In genomic region chr7:39753823-39754325, GRCh38 we compare ENCODE assay signal across 25 cellular contexts.
DNase-seq lines count a peak whose midpoint lies in the region; ATAC-seq, FAIRE-seq and TF ChIP-seq lines count a peak whose summit lies in the region.
"Had no signal": no experiment of that assay in that cellular context is flagged by ENCODE, and none has a peak within 500 bp of the region (broad histone marks: within the 10 kb centered on the region; RNA-seq: fewer than 3 reads in every experiment).

No MANE protein-coding gene starts in this region.

- TF ChIP-seq CTCF in AG04449 (IDR thresholded peaks at IDR 0.05; ENCODE audit: insufficient read depth, low read length, missing control alignments), result no peak
- no peak for TF ChIP-seq CTCF in WERI-Rb-1 (IDR thresholded peaks at IDR 0.05; ENCODE audit: low read depth, low read length)
- TF ChIP-seq CTCF in gastroesophageal sphincter (IDR thresholded peaks at IDR 0.05), result no peak
- no peak for TF ChIP-seq CTCF in D721Med (IDR thresholded peaks at IDR 0.05; ENCODE audit: insufficient read depth, missing control alignments)

- H3K27ac ChIP-seq in WERI-Rb-1 (peak overlapping the region; percentile 44), gastroesophageal sphincter (peak overlapping the region in 3 of 4 donors; percentile 52 to 64 (median 56))
- H3K27ac ChIP-seq: epithelial cell of prostate, prostate gland had no signal

- no peak for TF ChIP-seq POLR2A in gastroesophageal sphincter (IDR thresholded peaks at IDR 0.05)

- no peak for FAIRE-seq in D721Med (lab: Jason Lieb, UNC)
- FAIRE-seq: A549, GM12878, GM19239 had no signal

- CTCF ChIA-PET in AG04449 (lab: Yijun Ruan, JAX), result interaction anchor here (3.3 kb wide), 1 partner anchor 173 kb away, joined by 17 read pairs; no protein-coding TSS in a partner anchor

- no peak for TF ChIP-seq EP300 in gastroesophageal sphincter (IDR thresholded peaks at IDR 0.05)

- no peaks in the 10 kb centered on the region for H3K36me3 ChIP-seq in WERI-Rb-1
- no peaks in the 10 kb centered on the region for H3K36me3 ChIP-seq in gastroesophageal sphincter
- H3K36me3 ChIP-seq: prostate gland had no signal

- no peaks in the 10 kb centered on the region for H3K27me3 ChIP-seq in WERI-Rb-1 (ENCODE audit: insufficient read depth, low read depth, severe bottlenecking)
- H3K27me3 ChIP-seq in gastroesophageal sphincter, result no peaks in the 10 kb centered on the region

- peaks cover 7% of the 10 kb centered on the region for H3K4me1 Mint-ChIP-seq in stimulated activated effector memory CD8-positive, alpha-beta T cell treated with anti-CD3 and anti-CD28 coated beads, Interleukin-12 subunit alpha, Interleukin-12 subunit beta, amount 100 ng/mL, for 72 hours
- peaks cover 8% of the 10 kb centered on the region for H3K4me1 Mint-ChIP-seq in T-helper 17 cell

- H3K4me3 ChIP-seq in AG04449 (ENCODE audit: low read depth, low read length) (0 out of 2 replicates have a peak overlapping the region, but pooled peaks have one; percentile 30), WERI-Rb-1 (ENCODE audit: low read depth, low read length) (no peak overlapping the region), gastroesophageal sphincter (peak overlapping the region in 1 of 2 donors; percentile 10)
- H3K4me3 ChIP-seq: A549, GM12878, prostate gland had no signal

- no peak for DNase-seq in AG04449 (ENCODE audit: low read depth, low spot score)
- no peak for DNase-seq in WERI-Rb-1
- DNase-seq in stimulated activated effector memory CD8-positive, alpha-beta T cell treated with anti-CD3 and anti-CD28 coated beads, Interleukin-12 subunit alpha, Interleukin-12 subunit beta, amount 100 ng/mL, for 72 hours (ENCODE audit: low spot score in 2 of 2), result no peak
- DNase-seq in D721Med (ENCODE audit: insufficient read length, low spot score), result no peak
- no peak for DNase-seq in activated naive CD4-positive, alpha-beta T cell treated with anti-CD3 and anti-CD28 coated beads, Interleukin-2, amount 50 U/mL, for 72 hours (ENCODE audit: low spot score in 2 of 2)
- DNase-seq in T-helper 17 cell, result no peak
- DNase-seq in effector CD8-positive, alpha-beta T cell (lab: John Stamatoyannopoulos, UW), result no peak
- DNase-seq: activated CD4-positive, alpha-beta T cell treated with anti-CD3 and anti-CD28 coated beads, Interleukin-2, amount 50 U/mL, for 1 hour; activated CD8-positive, alpha-beta memory T cell treated with anti-CD3 and anti-CD28 coated beads, Interleukin-2, amount 50 U/mL, for 48 hours; activated gamma-delta T cell; CD4-positive, CD25-positive, alpha-beta regulatory T cell; central memory CD4-positive, alpha-beta T cell; DMS153; KG1; NCI-H187 treated with DMSO at 0.1 percent for 48 hours; NCI-H748 treated with DMSO at 0.1 percent for 48 hours; T-cell had no signal

- H3K4me3 Mint-ChIP-seq in stimulated activated effector memory CD8-positive, alpha-beta T cell treated with anti-CD3 and anti-CD28 coated beads, Interleukin-12 subunit alpha, Interleukin-12 subunit beta, amount 100 ng/mL, for 72 hours, result no peak overlapping the region
- no peak overlapping the region for H3K4me3 Mint-ChIP-seq in T-helper 17 cell
- H3K4me3 Mint-ChIP-seq: CD4-positive, CD25-positive, alpha-beta regulatory T cell; stimulated activated naive CD8-positive, alpha-beta T cell treated with anti-CD3 and anti-CD28 coated beads, Interleukin-15, Interleukin-2, amounts not matched to agents 100 ng/mL and 50 ng/mL, for 24 hours; T-cell had no signal

- H3K4me1 ChIP-seq in gastroesophageal sphincter, result peaks cover 0 to 37% (median 0%) of the 10 kb centered on the region in 3 donors
- H3K4me1 ChIP-seq: prostate gland had no signal

- no CpG with 5 or more reads among the region's 29 CpGs for WGBS in gastroesophageal sphincter (ENCODE audit: low coverage in 1 of 2), 2 donors

- no peaks in the 10 kb centered on the region for H3K9me3 Mint-ChIP-seq in stimulated activated effector memory CD8-positive, alpha-beta T cell treated with anti-CD3 and anti-CD28 coated beads, Interleukin-12 subunit alpha, Interleukin-12 subunit beta, amount 100 ng/mL, for 72 hours
- peaks cover 0 to 5% of the 10 kb centered on the region in 2 donors for H3K9me3 Mint-ChIP-seq in activated naive CD4-positive, alpha-beta T cell treated with anti-CD3 and anti-CD28 coated beads, Interleukin-2, amount 50 U/mL, for 72 hours
- H3K9me3 Mint-ChIP-seq: CD4-positive, CD25-positive, alpha-beta regulatory T cell; natural killer cell treated with Interleukin-12 subunit alpha and Interleukin-12 subunit beta and Interleukin-15 and Interleukin-18, amount 100 ng/mL, for 72 hours; stimulated activated naive CD8-positive, alpha-beta T cell treated with anti-CD3 and anti-CD28 coated beads, Interleukin-15, Interleukin-2, amounts not matched to agents 100 ng/mL and 50 ng/mL, for 24 hours; T-cell had no signal

- peak overlapping the region; percentile 63 for H3K27ac Mint-ChIP-seq in stimulated activated effector memory CD8-positive, alpha-beta T cell treated with anti-CD3 and anti-CD28 coated beads, Interleukin-12 subunit alpha, Interleukin-12 subunit beta, amount 100 ng/mL, for 72 hours
- H3K27ac Mint-ChIP-seq in activated naive CD4-positive, alpha-beta T cell treated with anti-CD3 and anti-CD28 coated beads, Interleukin-2, amount 50 U/mL, for 72 hours, result no peak overlapping the region
- no peak overlapping the region for H3K27ac Mint-ChIP-seq in T-helper 17 cell
- H3K27ac Mint-ChIP-seq: CD4-positive, CD25-positive, alpha-beta regulatory T cell; T-cell had no signal

- H3K36me3 Mint-ChIP-seq in stimulated activated effector memory CD8-positive, alpha-beta T cell treated with anti-CD3 and anti-CD28 coated beads, Interleukin-12 subunit alpha, Interleukin-12 subunit beta, amount 100 ng/mL, for 72 hours, result no peaks in the 10 kb centered on the region
- peaks cover 0 to 8% of the 10 kb centered on the region in 2 donors for H3K36me3 Mint-ChIP-seq in activated naive CD4-positive, alpha-beta T cell treated with anti-CD3 and anti-CD28 coated beads, Interleukin-2, amount 50 U/mL, for 72 hours
- peaks cover 4% of the 10 kb centered on the region for H3K36me3 Mint-ChIP-seq in T-helper 17 cell (ENCODE audit: low read depth)

- ATAC-seq in gastroesophageal sphincter (no peak), T-helper 17 cell (no peak)
- no peak for ATAC-seq in stimulated activated effector memory CD8-positive, alpha-beta T cell treated with anti-CD3 and anti-CD28 coated beads, Interleukin-12 subunit alpha, Interleukin-12 subunit beta, amount 100 ng/mL, for 72 hours
- ATAC-seq in activated naive CD4-positive, alpha-beta T cell treated with anti-CD3 and anti-CD28 coated beads, Interleukin-2, amount 50 U/mL, for 72 hours, result no peak
- ATAC-seq: GM12878, T-cell had no signal

- H3K27me3 Mint-ChIP-seq in T-helper 17 cell, result no peaks in the 10 kb centered on the region
- H3K27me3 Mint-ChIP-seq: natural killer cell treated with Interleukin-12 subunit alpha and Interleukin-12 subunit beta and Interleukin-15 and Interleukin-18, amount 100 ng/mL, for 72 hours; stimulated activated naive CD8-positive, alpha-beta T cell treated with anti-CD3 and anti-CD28 coated beads, Interleukin-15, Interleukin-2, amounts not matched to agents 100 ng/mL and 50 ng/mL, for 24 hours; T-cell had no signal

- POLR2A ChIA-PET in AG04449 (lab: Yijun Ruan, JAX), result no interaction called here

- H3K9me3 ChIP-seq in WERI-Rb-1 (ENCODE audit: severe bottlenecking) (no peaks in the 10 kb centered on the region), gastroesophageal sphincter (no peaks in the 10 kb centered on the region), T-helper 17 cell (ENCODE audit: control insufficient read depth, low read length, poor library complexity, severe bottlenecking) (no peaks in the 10 kb centered on the region)
- H3K9me3 ChIP-seq: A549, prostate gland had no signal
